Comparison of ENCODE assay signal across 9 cellular contexts in genomic region chr5:77035950-77036349, GRCh38. TPM values are rescaled to one million over a fixed set of nuclear protein-coding genes. Genes with fewer than 3 reads are reported as not detected.
"Had no signal": no experiment of that assay in that cellular context is flagged by ENCODE, and none has a peak within 500 bp of the region (broad histone marks: within the 10 kb centered on the region; RNA-seq: fewer than 3 reads in every experiment).

No MANE protein-coding gene starts in this region.

- H3K4me3 ChIP-seq: GM23338, K562 had no signal

- H3K4me2 ChIP-seq: GM23338 had no signal

- H3K27ac Mint-ChIP-seq: GM23338, H9, HFFc6 had no signal

- H2AFZ ChIP-seq: GM23338 had no signal

- H3K4me3 Mint-ChIP-seq: GM23338, H9, HFFc6 had no signal

- ATAC-seq: GM23338, K562 had no signal

- FAIRE-seq: H1, HTR-8/SVneo, K562 had no signal

- DNase-seq: H9, HCEC 1CT, HFFc6, IMR-90, KG1 had no signal

- H3K9me3 Mint-ChIP-seq: HFFc6 had no signal

RNA-seq across cellular contexts. Expression of gene ZBED3, which starts 51.1 kb away (rescaled TPM):
- total RNA-seq: K562 had no signal
